9 cellular contexts compared by ENCODE assay signal in genomic region chr4:1834047-1834769, GRCh38. TPM values are rescaled to one million over a fixed set of nuclear protein-coding genes. Genes with fewer than 3 reads are reported as not detected.
DNase-seq lines count a peak whose midpoint lies in the region; ATAC-seq and TF ChIP-seq lines count a peak whose summit lies in the region.
"Had no signal": no experiment of that assay in that cellular context is flagged by ENCODE, and none has a peak within 500 bp of the region (broad histone marks: within the 10 kb centered on the region; RNA-seq: fewer than 3 reads in every experiment).

No MANE protein-coding gene starts in this region.

- H3K4me1 ChIP-seq in endodermal cell (ENCODE audit: control insufficient read depth, insufficient read depth, low read length), result no peaks in the 10 kb centered on the region

- no peaks in the 10 kb centered on the region for H3K27me3 Mint-ChIP-seq in endodermal cell (ENCODE audit: insufficient read depth)

- TF ChIP-seq CTCF in GM06990 (IDR thresholded peaks at IDR 0.05; ENCODE audit: insufficient read depth, low read length, poor library complexity, severe bottlenecking) (no peak), endodermal cell (conservative IDR thresholded peaks at IDR 0.05) (no peak)

- ATAC-seq in GM19397 (IDR thresholded peaks at IDR 0.05; ENCODE audit: unreplicated experiment), result peak; percentile 72
- ATAC-seq in HG03280 (IDR thresholded peaks at IDR 0.05; ENCODE audit: unreplicated experiment), result peak; percentile 64
- ATAC-seq in GM18870 (IDR thresholded peaks at IDR 0.05; ENCODE audit: unreplicated experiment), result no peak

- peaks cover 69% of the 10 kb centered on the region for H3K36me3 Mint-ChIP-seq in endodermal cell (ENCODE audit: low read depth)

- H3K27me3 ChIP-seq in GM06990 (replicated peaks; ENCODE audit: control insufficient read depth, insufficient read depth, low read length), result no peaks in the 10 kb centered on the region
- no peaks in the 10 kb centered on the region for H3K27me3 ChIP-seq in endodermal cell (ENCODE audit: control insufficient read depth, insufficient read depth, low read length, poor library complexity, severe bottlenecking)

- H3K4me1 Mint-ChIP-seq in endodermal cell, result peaks cover 1% of the 10 kb centered on the region

- no peak overlapping the region for H3K27ac ChIP-seq in endodermal cell (ENCODE audit: low read depth, low read length)

- H3K36me3 ChIP-seq in GM06990 (ENCODE audit: control insufficient read depth, insufficient read depth, low read length) (peaks cover 31% of the 10 kb centered on the region), endodermal cell (ENCODE audit: control insufficient read depth, insufficient read depth, low read length) (peaks cover 64% of the 10 kb centered on the region)

- peaks cover 7% of the 10 kb centered on the region for H3K9me3 ChIP-seq in endodermal cell (ENCODE audit: control insufficient read depth, low read length)

- H3K4me3 Mint-ChIP-seq in endodermal cell, result no peak overlapping the region

- WGBS in endodermal cell (ENCODE audit: insufficient coverage in 1 of 2, insufficient read length in 1 of 2), 2 experiments, result 93 to 95% methylated on average over 13 to 21 of the region's 21 CpGs

- H3K27ac Mint-ChIP-seq in endodermal cell, result peak overlapping the region; percentile 16

- H3K9ac ChIP-seq in endodermal cell (ENCODE audit: extremely low read depth, low read length, poor library complexity, severe bottlenecking), result no peak overlapping the region

- no peak overlapping the region for H3K4me3 ChIP-seq in GM06990 (replicated peaks; ENCODE audit: low read depth, low read length)
- H3K4me3 ChIP-seq in endodermal cell (ENCODE audit: low read length), result no peak overlapping the region

- DNase-seq in GM06990 (ENCODE audit: extremely low read depth, insufficient read length) (peak; percentile 66), endodermal cell (no peak), NCI-H2171 treated with DMSO at 0.1 percent for 48 hours (lab: John Stamatoyannopoulos, UW) (no peak), HCEC 1CT (no peak)
- DNase-seq in effector CD8-positive, alpha-beta T cell (lab: John Stamatoyannopoulos, UW), result no peak
- DNase-seq: cortex of kidney had no signal

- peaks cover 10% of the 10 kb centered on the region for H3K9me3 Mint-ChIP-seq in endodermal cell

RNA-seq across cellular contexts. Expression of gene LETM1, which starts 21.7 kb away (rescaled TPM):
- 10 to 100 TPM; 45.7 to 52.4 TPM for total RNA-seq in endodermal cell
- 22.3 TPM for polyA plus RNA-seq in endodermal cell (2013, experiment 1 of 2)
- 22.7 TPM for polyA plus RNA-seq in endodermal cell (2013, experiment 2 of 2)

RNA-seq across cellular contexts. Expression of gene NSD2, which starts 37.0 kb away (rescaled TPM):
- 100 to 1,000 TPM; 153 to 208 TPM for total RNA-seq in endodermal cell
- polyA plus RNA-seq in endodermal cell (2013, experiment 1 of 2), result 137 TPM
- 132 TPM for polyA plus RNA-seq in endodermal cell (2013, experiment 2 of 2)

RNA-seq across cellular contexts. Expression of gene FGFR3, which starts 41.1 kb away (rescaled TPM):
- 100 to 1,000 TPM; 107 to 125 TPM for total RNA-seq in endodermal cell
- polyA plus RNA-seq in endodermal cell (2013, experiment 1 of 2), result 86.3 TPM
- 66.7 TPM for polyA plus RNA-seq in endodermal cell (2013, experiment 2 of 2)
